Comparison of ENCODE assay signal across 9 cellular contexts in genomic region chr11:119066481-119066880, GRCh38. TPM values are rescaled to one million over a fixed set of nuclear protein-coding genes. Genes with fewer than 3 reads are reported as not detected.
DNase-seq lines count a peak whose midpoint lies in the region; ATAC-seq, FAIRE-seq and TF ChIP-seq lines count a peak whose summit lies in the region.
"Had no signal": no experiment of that assay in that cellular context is flagged by ENCODE, and none has a peak within 500 bp of the region (broad histone marks: within the 10 kb centered on the region; RNA-seq: fewer than 3 reads in every experiment).

No MANE protein-coding gene starts in this region.

- peaks cover 56% of the 10 kb centered on the region for H3K36me3 Mint-ChIP-seq in activated T-cell treated with anti-CD3 and anti-CD28 coated beads, Interleukin-2, amount 50 U/mL, for 24 hours (ENCODE audit: low read depth)
- H3K36me3 Mint-ChIP-seq in activated B cell treated with CpG ODN at 0.5 μM for 24 hours (ENCODE audit: low read depth): peaks cover 30% of the 10 kb centered on the region

- intact Hi-C loops in activated B cell treated with CpG ODN at 0.5 μM for 24 hours (cut with micrococcal nuclease): loop anchor here (2.0 kb wide), 2 partner anchors 16 to 256 kb away; no protein-coding TSS in a partner anchor

- peak overlapping the region; percentile 96 for H3K4me3 Mint-ChIP-seq in activated T-cell treated with anti-CD3 and anti-CD28 coated beads, Interleukin-2, amount 50 U/mL, for 24 hours
- H3K4me3 Mint-ChIP-seq in activated B cell treated with CpG ODN at 0.5 μM for 24 hours: peak overlapping the region; percentile 98

- H4K20me1 ChIP-seq in keratinocyte (ENCODE audit: control insufficient read depth, extremely low read depth, insufficient read depth, low read length): no peaks in the 10 kb centered on the region

- FAIRE-seq in keratinocyte (lab: Jason Lieb, UNC): no peak
- FAIRE-seq: colon had no signal

- no peaks in the 10 kb centered on the region for H3K9me1 ChIP-seq in keratinocyte (ENCODE audit: control insufficient read depth, extremely low read depth, insufficient read depth, low read length)

- H3K36me3 ChIP-seq in keratinocyte (ENCODE audit: control insufficient read depth in 2 of 2, extremely low read depth in 1 of 2, insufficient read depth in 2 of 2, low read length in 2 of 2): peaks cover 0 to 4% of the 10 kb centered on the region in 2 experiments
- peaks cover 16% of the 10 kb centered on the region for H3K36me3 ChIP-seq in suprapubic skin

- H3K27me3 Mint-ChIP-seq in activated T-cell treated with anti-CD3 and anti-CD28 coated beads, Interleukin-2, amount 50 U/mL, for 24 hours: no peaks in the 10 kb centered on the region
- no peaks in the 10 kb centered on the region for H3K27me3 Mint-ChIP-seq in activated B cell treated with CpG ODN at 0.5 μM for 24 hours

- dilution Hi-C loops in keratinocyte (cut with MboI; ENCODE audit: extremely low pct_ligation_motif_present, low sequenced_read_pairs): no loop called here

- H3K9me3 ChIP-seq in keratinocyte (ENCODE audit: control insufficient read depth, low read depth, low read length) (no peaks in the 10 kb centered on the region), suprapubic skin (no peaks in the 10 kb centered on the region)

- peak overlapping the region; percentile 98 for H3K27ac Mint-ChIP-seq in activated T-cell treated with anti-CD3 and anti-CD28 coated beads, Interleukin-2, amount 50 U/mL, for 24 hours
- H3K27ac Mint-ChIP-seq in activated B cell treated with CpG ODN at 0.5 μM for 24 hours: peak overlapping the region; percentile 98

- H3K9ac ChIP-seq in keratinocyte (ENCODE audit: control insufficient read depth, extremely low read depth, insufficient read depth, low read length): no peak overlapping the region

- DNase-seq in activated T-cell treated with anti-CD3 and anti-CD28 coated beads, Interleukin-2, amount 50 U/mL, for 24 hours: no peak
- no peak for DNase-seq in activated T-cell treated with anti-CD3 and anti-CD28 coated beads, Interleukin-2, amount 50 U/mL, for 1 hour
- DNase-seq in activated B cell treated with CpG ODN at 0.5 μM for 24 hours: no peak
- DNase-seq in keratinocyte (ENCODE audit: low read depth, low spot score): no peak
- DNase-seq in suprapubic skin (ENCODE audit: low spot score in 2 of 2): no peak
- DNase-seq in GM19240 (ENCODE audit: insufficient read length, low spot score): no peak
- no peak for DNase-seq in NCI-H748 treated with DMSO at 0.1 percent for 48 hours (lab: John Stamatoyannopoulos, UW)

- TF ChIP-seq POLR2A in suprapubic skin (IDR thresholded peaks at IDR 0.05): no peak

- CTCF ChIA-PET in activated B cell treated with CpG ODN at 0.5 μM for 24 hours (lab: Charles Lee): interaction anchor here (1.6 kb wide), 2 partner anchors 29 to 36 kb away, joined by 4 to 5 read pairs; partner anchors contain the start of gene DPAGT1

- WGBS in suprapubic skin: 92% methylated on average over 3 of the region's 3 CpGs

- no peak for TF ChIP-seq CTCF in activated B cell treated with CpG ODN at 0.5 μM for 24 hours (IDR thresholded peaks at IDR 0.05)
- no peak for TF ChIP-seq CTCF in keratinocyte (optimal IDR thresholded peaks at IDR 0.05 in 1 of 3, IDR thresholded peaks at IDR 0.05 in 1 of 3, conservative IDR thresholded peaks at IDR 0.05 in 1 of 3; ENCODE audit: extremely low read depth in 1 of 3, insufficient read depth in 2 of 3, low read length in 3 of 3)
- no peak for TF ChIP-seq CTCF in suprapubic skin (IDR thresholded peaks at IDR 0.05)

- peaks cover 43% of the 10 kb centered on the region for H3K4me1 Mint-ChIP-seq in activated T-cell treated with anti-CD3 and anti-CD28 coated beads, Interleukin-2, amount 50 U/mL, for 24 hours (ENCODE audit: low read depth)
- peaks cover 34% of the 10 kb centered on the region for H3K4me1 Mint-ChIP-seq in activated B cell treated with CpG ODN at 0.5 μM for 24 hours

- peaks cover 5% of the 10 kb centered on the region for H3K4me1 ChIP-seq in keratinocyte (ENCODE audit: control insufficient read depth, extremely low read depth, insufficient read depth, low read length)
- peaks cover 37% of the 10 kb centered on the region for H3K4me1 ChIP-seq in suprapubic skin

- H2AFZ ChIP-seq in keratinocyte (ENCODE audit: control insufficient read depth, low read length): no peak overlapping the region

- peaks cover 17% of the 10 kb centered on the region for H3K79me2 ChIP-seq in keratinocyte (ENCODE audit: control insufficient read depth, insufficient read depth, low read length)

- no peak overlapping the region for H3K27ac ChIP-seq in keratinocyte (ENCODE audit: control insufficient read depth, insufficient read depth, low read length)
- H3K27ac ChIP-seq in suprapubic skin: peak overlapping the region; percentile 93

- peak overlapping the region; percentile 98 for H3K4me2 ChIP-seq in keratinocyte (ENCODE audit: control insufficient read depth, extremely low read depth, insufficient read depth, low read depth, low read length)

- ATAC-seq in activated B cell treated with CpG ODN at 0.5 μM for 24 hours (ENCODE audit: low read depth) (no peak), HG03045 (IDR thresholded peaks at IDR 0.05; ENCODE audit: unreplicated experiment) (no peak)

- no peak for TF ChIP-seq EP300 in suprapubic skin (IDR thresholded peaks at IDR 0.05)

- H3K9me3 Mint-ChIP-seq in activated T-cell treated with anti-CD3 and anti-CD28 coated beads, Interleukin-2, amount 50 U/mL, for 24 hours: no peaks in the 10 kb centered on the region
- H3K9me3 Mint-ChIP-seq in activated B cell treated with CpG ODN at 0.5 μM for 24 hours: no peaks in the 10 kb centered on the region

- POLR2A ChIA-PET in activated B cell treated with CpG ODN at 0.5 μM for 24 hours (lab: Charles Lee): interaction anchor here (0.5 to 4.0 kb wide), 8 partner anchors 10 to 454 kb away, joined by 3 to 62 read pairs (median 16); partner anchors contain the start of genes C2CD2L, HYOU1, RPS25 and TRAPPC4

- H3K27me3 ChIP-seq in keratinocyte (ENCODE audit: control insufficient read depth, extremely low read depth, insufficient read depth, low read length): no peaks in the 10 kb centered on the region
- no peaks in the 10 kb centered on the region for H3K27me3 ChIP-seq in suprapubic skin

- H3K4me3 ChIP-seq in keratinocyte (ENCODE audit: control insufficient read depth in 2 of 3, extremely low read depth in 1 of 3, insufficient read depth in 2 of 3, low read depth in 1 of 3, low read length in 3 of 3) (peak overlapping the region in 2 of 3 experiments; percentile 85 to 99), suprapubic skin (peak overlapping the region; percentile 94)

RNA-seq across cellular contexts. Expression of gene VPS11, which starts 1.1 kb away (rescaled TPM):
- total RNA-seq in activated B cell treated with CpG ODN at 0.5 μM for 24 hours (49.6 and 53.6 TPM in 2 replicates), suprapubic skin (10 to 100 TPM; 37.2 to 57.2 (median 47.9) TPM)
- 9.0 to 18.9 TPM (median 12.1 TPM) in 3 replicates for polyA plus RNA-seq in keratinocyte
- polyA plus RNA-seq in keratinocyte (2011; ENCODE audit: low read depth): 21.7 TPM
- polyA plus RNA-seq in keratinocyte (2011; cell fraction: cytosol; rRNA removed): 9.2 and 12.5 TPM in 2 replicates
- 22.8 and 28.2 TPM in 2 replicates for polyA plus RNA-seq in keratinocyte (2011; cell fraction: nucleus; rRNA removed)
- polyA plus RNA-seq in keratinocyte (2012; ENCODE audit: low replicate concordance): 18.6 and 44.7 TPM in 2 replicates
- polyA minus RNA-seq in keratinocyte: 24.4 to 37.2 TPM (median 29.3 TPM) in 3 replicates
- polyA minus RNA-seq in keratinocyte (2011; cell fraction: cytosol; rRNA and poly(A)+ RNA removed): 13.2 TPM
- 11.3 and 15.9 TPM in 2 replicates for polyA minus RNA-seq in keratinocyte (2011; cell fraction: nucleus; rRNA and poly(A)+ RNA removed)

RNA-seq across cellular contexts. Expression of gene HYOU1, which starts 9.5 kb away (rescaled TPM):
- 120 and 122 TPM in 2 replicates for total RNA-seq in activated B cell treated with CpG ODN at 0.5 μM for 24 hours
- 103 to 170 TPM (median 119 TPM) in 3 replicates for polyA plus RNA-seq in keratinocyte
- 85.0 TPM for polyA plus RNA-seq in keratinocyte (2011; ENCODE audit: low read depth)
- polyA plus RNA-seq in keratinocyte (2011; cell fraction: cytosol; rRNA removed): 39.4 and 45.4 TPM in 2 replicates
- polyA plus RNA-seq in keratinocyte (2011; cell fraction: nucleus; rRNA removed): 273 and 306 TPM in 2 replicates
- polyA plus RNA-seq in keratinocyte (2012; ENCODE audit: low replicate concordance): 50.1 and 123 TPM in 2 replicates
- 192 to 294 TPM (median 194 TPM) in 3 replicates for polyA minus RNA-seq in keratinocyte
- 56.6 TPM for polyA minus RNA-seq in keratinocyte (2011; cell fraction: cytosol; rRNA and poly(A)+ RNA removed)
- 119 and 178 TPM in 2 replicates for polyA minus RNA-seq in keratinocyte (2011; cell fraction: nucleus; rRNA and poly(A)+ RNA removed)
- total RNA-seq in suprapubic skin: 10 to 100 TPM; 26.2 to 50.7 (median 46.2) TPM

RNA-seq across cellular contexts. Expression of gene HMBS, which starts 18.2 kb away (rescaled TPM):
- total RNA-seq in activated B cell treated with CpG ODN at 0.5 μM for 24 hours: 17.5 and 26.9 TPM in 2 replicates
- polyA plus RNA-seq in keratinocyte: 43.5 to 52.0 TPM (median 48.7 TPM) in 3 replicates
- 13.8 TPM for polyA plus RNA-seq in keratinocyte (2011; ENCODE audit: low read depth)
- 40.8 and 42.6 TPM in 2 replicates for polyA plus RNA-seq in keratinocyte (2011; cell fraction: cytosol; rRNA removed)
- 39.2 and 43.5 TPM in 2 replicates for polyA plus RNA-seq in keratinocyte (2011; cell fraction: nucleus; rRNA removed)
- polyA plus RNA-seq in keratinocyte (2012; ENCODE audit: low replicate concordance): 19.8 and 42.8 TPM in 2 replicates
- 35.2 to 44.8 TPM (median 38.1 TPM) in 3 replicates for polyA minus RNA-seq in keratinocyte
- 29.9 TPM for polyA minus RNA-seq in keratinocyte (2011; cell fraction: cytosol; rRNA and poly(A)+ RNA removed)
- polyA minus RNA-seq in keratinocyte (2011; cell fraction: nucleus; rRNA and poly(A)+ RNA removed): 14.7 and 15.7 TPM in 2 replicates
- 10 to 100 TPM in 3 of 4 donors, 1 to 10 TPM in 1; 5.2 to 18.4 (median 13.3) TPM for total RNA-seq in suprapubic skin

RNA-seq across cellular contexts. Expression of gene DPAGT1, which starts 35.2 kb away (rescaled TPM):
- total RNA-seq in activated B cell treated with CpG ODN at 0.5 μM for 24 hours (31.0 and 33.1 TPM in 2 replicates), suprapubic skin (10 to 100 TPM; 21.2 to 32.2 (median 26.9) TPM)
- polyA plus RNA-seq in keratinocyte: 59.7 to 75.4 TPM (median 60.4 TPM) in 3 replicates
- polyA plus RNA-seq in keratinocyte (2011; ENCODE audit: low read depth): 10.2 TPM
- 35.9 and 52.5 TPM in 2 replicates for polyA plus RNA-seq in keratinocyte (2011; cell fraction: cytosol; rRNA removed)
- polyA plus RNA-seq in keratinocyte (2011; cell fraction: nucleus; rRNA removed): 189 and 239 TPM in 2 replicates
- polyA plus RNA-seq in keratinocyte (2012; ENCODE audit: low replicate concordance): 28.4 and 34.3 TPM in 2 replicates
- 91.8 to 112 TPM (median 99.5 TPM) in 3 replicates for polyA minus RNA-seq in keratinocyte
- 50.5 TPM for polyA minus RNA-seq in keratinocyte (2011; cell fraction: cytosol; rRNA and poly(A)+ RNA removed)
- polyA minus RNA-seq in keratinocyte (2011; cell fraction: nucleus; rRNA and poly(A)+ RNA removed): 85.9 and 92.7 TPM in 2 replicates

RNA-seq across cellular contexts. Expression of gene SLC37A4, which starts 35.8 kb away (rescaled TPM):
- total RNA-seq in activated B cell treated with CpG ODN at 0.5 μM for 24 hours: 12.0 and 12.1 TPM in 2 replicates
- 17.0 to 25.0 TPM (median 20.2 TPM) in 3 replicates for polyA plus RNA-seq in keratinocyte
- 5.4 TPM for polyA plus RNA-seq in keratinocyte (2011; ENCODE audit: low read depth)
- 9.3 and 11.7 TPM in 2 replicates for polyA plus RNA-seq in keratinocyte (2011; cell fraction: cytosol; rRNA removed)
- polyA plus RNA-seq in keratinocyte (2011; cell fraction: nucleus; rRNA removed): 38.3 and 38.4 TPM in 2 replicates
- 10.2 and 14.9 TPM in 2 replicates for polyA plus RNA-seq in keratinocyte (2012; ENCODE audit: low replicate concordance)
- polyA minus RNA-seq in keratinocyte: 29.9 to 39.6 TPM (median 30.5 TPM) in 3 replicates
- polyA minus RNA-seq in keratinocyte (2011; cell fraction: cytosol; rRNA and poly(A)+ RNA removed): 11.5 TPM
- polyA minus RNA-seq in keratinocyte (2011; cell fraction: nucleus; rRNA and poly(A)+ RNA removed): 11.9 and 14.5 TPM in 2 replicates
- 10 to 100 TPM; 17.8 to 24.5 (median 20.5) TPM for total RNA-seq in suprapubic skin
